ENCODE assay signal across 13 cellular contexts in genomic region chr21:38295997-38296764, GRCh38. TPM values are rescaled to one million over a fixed set of nuclear protein-coding genes. Genes with fewer than 3 reads are reported as not detected.
DNase-seq lines count a peak whose midpoint lies in the region; ATAC-seq, FAIRE-seq and TF ChIP-seq lines count a peak whose summit lies in the region.
"Had no signal": no experiment of that assay in that cellular context is flagged by ENCODE, and none has a peak within 500 bp of the region (broad histone marks: within the 10 kb centered on the region; RNA-seq: fewer than 3 reads in every experiment).

No MANE protein-coding gene starts in this region.

- H3K27me3 Mint-ChIP-seq in activated T-cell treated with anti-CD3 and anti-CD28 coated beads, Interleukin-2, amount 50 U/mL, for 4 hours (ENCODE audit: low read depth): no peaks in the 10 kb centered on the region
- peaks cover 0 to 11% (median 4%) of the 10 kb centered on the region in 3 donors for H3K27me3 Mint-ChIP-seq in immature natural killer cell (ENCODE audit: low read depth in 3 of 3)
- H3K27me3 Mint-ChIP-seq: activated CD4-positive, alpha-beta memory T cell treated with anti-CD3 and anti-CD28 coated beads, Interleukin-2, amount 10 ng/mL, durations not matched to agents 7 days and 5 days had no signal

- DNase-seq in activated T-cell treated with anti-CD3 and anti-CD28 coated beads, Interleukin-2, amount 50 U/mL, for 4 hours: no peak
- DNase-seq in activated T-cell treated with anti-CD3 and anti-CD28 coated beads for 4 hours (no peak), body of pancreas (no peak), HepG2 (ENCODE audit: low spot score) (no peak), stomach (no peak), immature natural killer cell (no peak), ecto neural progenitor cell (ENCODE audit: low spot score) (no peak)
- DNase-seq: activated CD4-positive, alpha-beta memory T cell treated with anti-CD3 and anti-CD28 coated beads, Interleukin-2, amount 10 ng/mL, durations not matched to agents 7 days and 5 days; glutamatergic neuron; SHP77 treated with DMSO at 0.1 percent for 48 hours had no signal

- TF ChIP-seq POLR2A in body of pancreas (IDR thresholded peaks at IDR 0.05) (no peak), HepG2 (IDR thresholded peaks at IDR 0.05; ENCODE audit: insufficient read depth in 1 of 2, low read depth in 2 of 2, low read length in 2 of 2) (no peak), stomach (IDR thresholded peaks at IDR 0.05) (no peak)

- FAIRE-seq in HepG2 (lab: Jason Lieb, UNC): no peak
- FAIRE-seq: bronchial epithelial cell, HTR-8/SVneo had no signal

- CTCF ChIA-PET in HepG2 (lab: Yijun Ruan, JAX; ENCODE audit: low intra/inter-chr PET ratio, low total read pairs): no interaction called here

- intact Hi-C loops in body of pancreas (cut with DNase I) (no loop called here), HepG2 (cut with micrococcal nuclease; ENCODE audit: unreplicated experiment) (no loop called here), stomach (cut with DNase I; ENCODE audit: low total_unique reads) (no loop called here)

- no peaks in the 10 kb centered on the region for H3K79me2 ChIP-seq in HepG2 (ENCODE audit: insufficient read depth, low read length)

- no peak overlapping the region for H3K9ac ChIP-seq in HepG2 (ENCODE audit: insufficient read depth, low read depth, low read length)

- H3K27ac ChIP-seq in body of pancreas (no peak overlapping the region), HepG2 (ENCODE audit: extremely low read length, insufficient read depth, low read length) (no peak overlapping the region), stomach (peak overlapping the region in 3 of 5 donors; percentile 41 to 69 (median 57))

- POLR2A ChIA-PET in HepG2 (lab: Yijun Ruan, JAX): no interaction called here

- H3K36me3 Mint-ChIP-seq in activated T-cell treated with anti-CD3 and anti-CD28 coated beads, Interleukin-2, amount 50 U/mL, for 4 hours (ENCODE audit: insufficient read depth): no peaks in the 10 kb centered on the region
- H3K36me3 Mint-ChIP-seq in immature natural killer cell: no peaks in the 10 kb centered on the region

- H3K36me3 ChIP-seq in body of pancreas (replicated peaks in 1 of 2; ENCODE audit: insufficient read depth in 1 of 2, low read depth in 2 of 2) (no peaks in the 10 kb centered on the region), HepG2 (replicated peaks in 1 of 2; ENCODE audit: control insufficient read depth in 1 of 2, insufficient read depth in 2 of 2, low read length in 2 of 2) (no peaks in the 10 kb centered on the region), stomach (peaks cover 0 to 4% (median 0%) of the 10 kb centered on the region in 4 donors)

- WGBS in body of pancreas, 2 donors: 33 to 40% methylated on average over 8 of the region's 8 CpGs
- 10% methylated on average over 8 of the region's 8 CpGs for WGBS in HepG2 (ENCODE audit: low lambda C conversion rate)
- 41 to 55% (median 47%) methylated on average over 8 of the region's 8 CpGs for WGBS in stomach, 5 donors

- no peak overlapping the region for H3K4me2 ChIP-seq in HepG2 (ENCODE audit: low read depth, low read length)

- H3K4me1 ChIP-seq in body of pancreas (peaks cover 16% of the 10 kb centered on the region), HepG2 (ENCODE audit: insufficient read depth, low read length) (peaks cover 19% of the 10 kb centered on the region), stomach (peaks cover 13 to 68% (median 19%) of the 10 kb centered on the region in 4 donors)

- no peaks in the 10 kb centered on the region for H4K20me1 ChIP-seq in HepG2 (ENCODE audit: insufficient read depth, low read length)

- TF ChIP-seq EP300 in HepG2 (IDR thresholded peaks at IDR 0.05; ENCODE audit: low read depth in 2 of 2, low read length in 2 of 2): no peak
- TF ChIP-seq EP300 in HepG2 (CRISPR knock-in tag; IDR thresholded peaks at IDR 0.05; ENCODE audit: borderline replicate concordance): no peak
- TF ChIP-seq EP300 in stomach (IDR thresholded peaks at IDR 0.05): no peak

- peaks cover 46% of the 10 kb centered on the region for H3K4me1 Mint-ChIP-seq in activated T-cell treated with anti-CD3 and anti-CD28 coated beads, Interleukin-2, amount 50 U/mL, for 4 hours (ENCODE audit: low read depth)
- no peaks in the 10 kb centered on the region for H3K4me1 Mint-ChIP-seq in immature natural killer cell

- H2AFZ ChIP-seq in HepG2 (ENCODE audit: low read length): no peak overlapping the region

- in situ Hi-C loops in HepG2 (cut with HindIII; ENCODE audit: extremely low pct_ligation_motif_present, low pct_unique_long_range_greater_than_20kb): no loop called here

- no peak for TF ChIP-seq RAD21 in HepG2 (CRISPR knock-in tag; IDR thresholded peaks at IDR 0.05)

- H3K9me3 ChIP-seq in body of pancreas: no peaks in the 10 kb centered on the region
- H3K9me3 ChIP-seq in HepG2 (ENCODE audit: low read length): no peaks in the 10 kb centered on the region
- no peaks in the 10 kb centered on the region for H3K9me3 ChIP-seq in stomach

- H3K27me3 ChIP-seq in body of pancreas (no peaks in the 10 kb centered on the region), HepG2 (ENCODE audit: control insufficient read depth in 1 of 2, insufficient read depth in 2 of 2, low read length in 2 of 2) (no peaks in the 10 kb centered on the region), stomach (no peaks in the 10 kb centered on the region)

- H3K9me3 Mint-ChIP-seq in activated T-cell treated with anti-CD3 and anti-CD28 coated beads, Interleukin-2, amount 50 U/mL, for 4 hours: no peaks in the 10 kb centered on the region
- peaks cover 0 to 3% (median 0%) of the 10 kb centered on the region in 6 donors for H3K9me3 Mint-ChIP-seq in immature natural killer cell
- H3K9me3 Mint-ChIP-seq: activated CD4-positive, alpha-beta memory T cell treated with anti-CD3 and anti-CD28 coated beads, Interleukin-2, amount 10 ng/mL, durations not matched to agents 7 days and 5 days had no signal

- H3K4me3 ChIP-seq in body of pancreas (no peak overlapping the region), HepG2 (replicated peaks in 1 of 3; ENCODE audit: insufficient read depth in 1 of 3, low read depth in 2 of 3, low read length in 3 of 3) (no peak overlapping the region), stomach (no peak overlapping the region)

- no peak for ATAC-seq in activated T-cell treated with anti-CD3 and anti-CD28 coated beads, Interleukin-2, amount 50 U/mL, for 4 hours
- ATAC-seq in body of pancreas (peak; percentile 24), HepG2 (no peak; the same call in 1 of the 3 replicates), HG02938 (IDR thresholded peaks at IDR 0.05; ENCODE audit: unreplicated experiment) (no peak)

- peak overlapping the region; percentile 12 for H3K4me3 Mint-ChIP-seq in activated T-cell treated with anti-CD3 and anti-CD28 coated beads, Interleukin-2, amount 50 U/mL, for 4 hours
- H3K4me3 Mint-ChIP-seq in immature natural killer cell: no peak overlapping the region
- H3K4me3 Mint-ChIP-seq: activated CD4-positive, alpha-beta memory T cell treated with anti-CD3 and anti-CD28 coated beads, Interleukin-2, amount 10 ng/mL, durations not matched to agents 7 days and 5 days had no signal

- TF ChIP-seq CTCF in body of pancreas (IDR thresholded peaks at IDR 0.05) (no peak), HepG2 (CRISPR knock-in tag; IDR thresholded peaks at IDR 0.05) (no peak), stomach (IDR thresholded peaks at IDR 0.05) (no peak)

- no TSS peak for BruUV-seq in HepG2 (replicated peaks; lab: Mats Ljungman, UMichigan)

- H3K27ac Mint-ChIP-seq in immature natural killer cell: no peak overlapping the region
- H3K27ac Mint-ChIP-seq: activated CD4-positive, alpha-beta memory T cell treated with anti-CD3 and anti-CD28 coated beads, Interleukin-2, amount 10 ng/mL, durations not matched to agents 7 days and 5 days had no signal

TF ChIP-seq in HepG2, 621 proteins besides CTCF, POLR2A, EP300 and RAD21:
- TF ChIP-seq ZNF652 (CRISPR knock-in tag; IDR thresholded peaks at IDR 0.05; ENCODE audit: borderline replicate concordance, low read depth): peak; percentile 83
- TF ChIP-seq GABPA (IDR thresholded peaks at IDR 0.05; ENCODE audit: low read depth, low read length): 0 out of 2 replicates have a peak, but pooled peaks have one; percentile 18
- peak; percentile 67 for TF ChIP-seq GABPA (CRISPR knock-in tag; IDR thresholded peaks at IDR 0.05; ENCODE audit: low read depth)
- peak; percentile 12; the same call in 1 of the 2 replicates for TF ChIP-seq HNF4G (IDR thresholded peaks at IDR 0.05; ENCODE audit: borderline replicate concordance, low read depth, low read length)
- TF ChIP-seq HNF4G (CRISPR knock-in tag; IDR thresholded peaks at IDR 0.05; ENCODE audit: borderline replicate concordance, low read depth): no peak
- TF ChIP-seq MAFF (IDR thresholded peaks at IDR 0.05; ENCODE audit: low read depth, low read length): no peak
- no peak for TF ChIP-seq MIER3 (CRISPR knock-in tag; IDR thresholded peaks at IDR 0.05; ENCODE audit: borderline replicate concordance)

RNA-seq across cellular contexts. Expression of gene KCNJ15, which starts 39.4 kb away (rescaled TPM):
- total RNA-seq in activated T-cell treated with anti-CD3 and anti-CD28 coated beads, Interleukin-2, amount 50 U/mL, for 4 hours: under 1 TPM; 0.29 to 0.46 (median 0.40) TPM
- total RNA-seq in body of pancreas (10 to 100 TPM; 23.1 to 27.5 TPM), HepG2 (2016; rRNA removed; fragmentation: Illumina TruSeq; extraction: Trizol) (not detected in 2 replicates), stomach (10 to 100 TPM in 3 of 5 donors, 1 to 10 TPM in 1, not detected in 1; 5.3 to 38.4 (median 20.7) TPM)
- not detected in 2 replicates for total RNA-seq in HepG2 (2016; cell fraction: cytosol; rRNA removed; fragmentation: Illumina TruSeq; extraction: Trizol; ENCODE audit: low read depth)
- not detected in 2 replicates for total RNA-seq in HepG2 (2016; cell fraction: insoluble cytoplasmic fraction; rRNA removed; fragmentation: Illumina TruSeq; extraction: Trizol)
- not detected in 2 replicates for total RNA-seq in HepG2 (2016; cell fraction: membrane; rRNA removed; fragmentation: Illumina TruSeq; extraction: Trizol)
- not detected in 2 replicates for total RNA-seq in HepG2 (2016; cell fraction: nucleus; rRNA removed; fragmentation: Illumina TruSeq; extraction: Trizol)
- polyA plus RNA-seq in HepG2 (2011; rRNA removed) (not detected in 2 replicates), stomach (1 to 10 TPM; 3.5 to 7.3 (median 3.9) TPM), immature natural killer cell (not detected)
- not detected in 2 replicates for polyA plus RNA-seq in HepG2 (2011; cell fraction: cytosol; rRNA removed)
- polyA plus RNA-seq in HepG2 (2011; cell fraction: nucleus; rRNA removed): not detected in 2 replicates
- polyA plus RNA-seq in HepG2 (2012): not detected in 2 replicates
- polyA plus RNA-seq in HepG2 (2016; cell fraction: cytosol; fragmentation: Illumina TruSeq; extraction: Trizol; ENCODE audit: low read depth): not detected in 2 replicates
- polyA plus RNA-seq in HepG2 (2016; cell fraction: insoluble cytoplasmic fraction; fragmentation: Illumina TruSeq; extraction: Trizol; ENCODE audit: low read depth): not detected in 2 replicates
- polyA plus RNA-seq in HepG2 (2016; cell fraction: membrane; fragmentation: Illumina TruSeq; extraction: Trizol; ENCODE audit: low read depth): not detected in 2 replicates
- not detected in 2 replicates for polyA plus RNA-seq in HepG2 (2016; cell fraction: nucleus; fragmentation: Illumina TruSeq; extraction: Trizol; ENCODE audit: insufficient read depth, low read depth)
- 2.6 TPM in 1 of 2 replicates, not detected in the other for polyA minus RNA-seq in HepG2 (2011; rRNA and poly(A)+ RNA removed; ENCODE audit: low replicate concordance)
- polyA minus RNA-seq in HepG2 (2011; cell fraction: cytosol; rRNA and poly(A)+ RNA removed): not detected in 2 replicates
- not detected in 2 replicates for polyA minus RNA-seq in HepG2 (2011; cell fraction: nucleus; rRNA and poly(A)+ RNA removed)
- total RNA-seq: activated CD4-positive, alpha-beta memory T cell treated with anti-CD3 and anti-CD28 coated beads, Interleukin-2, amount 10 ng/mL, durations not matched to agents 7 days and 5 days had no signal

Comparison
In these comparisons a context has a peak if more than half of its experiments do, and no peak if none do; other contexts are left out.
1. H3K27ac ChIP-seq: peak in stomach (3 of 5); none in body of pancreas (0 of 4) and HepG2 (single experiment).